In genomic region chr1:110161822-110162221, GRCh38 we compare ENCODE assay signal across 18 cellular contexts. TPM values are rescaled to one million over a fixed set of nuclear protein-coding genes. Genes with fewer than 3 reads are reported as not detected.
"Had no signal": no experiment of that assay in that cellular context is flagged by ENCODE, and none has a peak within 500 bp of the region (broad histone marks: within the 10 kb centered on the region; RNA-seq: fewer than 3 reads in every experiment).

No MANE protein-coding gene starts in this region.

- H3K4me1 Mint-ChIP-seq: activated B cell treated with CpG ODN at 0.5 μM for 24 hours; activated CD4-positive, alpha-beta T cell treated with anti-CD3 and anti-CD28 coated beads, Interleukin-2, amount 10 ng/mL, durations not matched to agents 7 days and 5 days; naive B cell; stimulated activated memory B cell treated with anti-CD40 and anti-IgM and Interleukin-4, amounts not matched to agents 10 μg/mL and 1 μg/mL and 100 μg/mL, for 72 hours had no signal

- H3K27ac Mint-ChIP-seq: activated B cell treated with CpG ODN at 0.5 μM for 24 hours; activated CD4-positive, alpha-beta T cell treated with anti-CD3 and anti-CD28 coated beads, Interleukin-2, amount 10 ng/mL, durations not matched to agents 7 days and 5 days; activated T-helper 2 cell treated with anti-CD3 and anti-CD28 coated beads, Interferon-gamma antibody, Interleukin-2, Interleukin-4, amounts not matched to agents 10 μg/mL and 5 μg/mL and 100 μg/mL, durations not matched to agents 14 hours and 24 hours and 36 hours; mesothelial cell of epicardium; naive B cell; stimulated activated memory B cell treated with anti-CD40 and anti-IgM and Interleukin-4, amounts not matched to agents 10 μg/mL and 1 μg/mL and 100 μg/mL, for 72 hours had no signal

- H3K27ac ChIP-seq: body of pancreas, foreskin keratinocyte, lower lobe of right lung, neutrophil, prostate gland, spleen, transverse colon had no signal

- H3K9me3 Mint-ChIP-seq: activated B cell treated with CpG ODN at 0.5 μM for 24 hours; activated CD4-positive, alpha-beta T cell treated with anti-CD3 and anti-CD28 coated beads, Interleukin-2, amount 10 ng/mL, durations not matched to agents 7 days and 5 days; activated T-helper 2 cell treated with anti-CD3 and anti-CD28 coated beads, Interferon-gamma antibody, Interleukin-2, Interleukin-4, amounts not matched to agents 10 μg/mL and 5 μg/mL and 100 μg/mL, durations not matched to agents 14 hours and 24 hours and 36 hours; mesothelial cell of epicardium had no signal

- DNase-seq: activated B cell treated with CpG ODN at 0.5 μM for 24 hours; activated CD4-positive, alpha-beta T cell treated with anti-CD3 and anti-CD28 coated beads, Interleukin-2, amount 10 ng/mL, durations not matched to agents 7 days and 5 days; activated naive CD4-positive, alpha-beta T cell treated with anti-CD3 and anti-CD28 coated beads, Interleukin-2, amount 50 U/mL, for 16 hours; adrenal gland; body of pancreas; foreskin keratinocyte; left cardiac atrium; lower lobe of right lung; naive B cell; spleen; stimulated activated CD4-positive, alpha-beta T cell treated with anti-CD3 and anti-CD28 coated beads, Interleukin-1b, Interleukin-23, amount 100 ng/mL, for 48 hours; transverse colon had no signal

- H3K4me3 Mint-ChIP-seq: activated B cell treated with CpG ODN at 0.5 μM for 24 hours; activated CD4-positive, alpha-beta T cell treated with anti-CD3 and anti-CD28 coated beads, Interleukin-2, amount 10 ng/mL, durations not matched to agents 7 days and 5 days; mesothelial cell of epicardium; stimulated activated memory B cell treated with anti-CD40 and anti-IgM and Interleukin-4, amounts not matched to agents 10 μg/mL and 1 μg/mL and 100 μg/mL, for 72 hours had no signal

- H3K36me3 Mint-ChIP-seq: mesothelial cell of epicardium; stimulated activated memory B cell treated with anti-CD40 and anti-IgM and Interleukin-4, amounts not matched to agents 10 μg/mL and 1 μg/mL and 100 μg/mL, for 72 hours had no signal

RNA-seq across cellular contexts. Expression of gene SLC6A17, which starts 11.5 kb away (rescaled TPM):
- total RNA-seq: activated B cell treated with CpG ODN at 0.5 μM for 24 hours; activated CD4-positive, alpha-beta T cell treated with anti-CD3 and anti-CD28 coated beads, Interleukin-2, amount 10 ng/mL, durations not matched to agents 7 days and 5 days; lower lobe of right lung; sciatic nerve; spleen had no signal

RNA-seq across cellular contexts. Expression of gene UBL4B, which starts 49.6 kb away (rescaled TPM):
- total RNA-seq: activated B cell treated with CpG ODN at 0.5 μM for 24 hours; activated CD4-positive, alpha-beta T cell treated with anti-CD3 and anti-CD28 coated beads, Interleukin-2, amount 10 ng/mL, durations not matched to agents 7 days and 5 days; activated T-helper 2 cell treated with anti-CD3 and anti-CD28 coated beads, Interferon-gamma antibody, Interleukin-2, Interleukin-4, amounts not matched to agents 10 μg/mL and 5 μg/mL and 100 μg/mL, durations not matched to agents 14 hours and 24 hours and 36 hours; body of pancreas; foreskin keratinocyte; left cardiac atrium; lower lobe of right lung; sciatic nerve; spleen had no signal
- polyA plus RNA-seq: foreskin keratinocyte, spleen had no signal
